27 cellular contexts compared by ENCODE assay signal in the genomic region with DNA sequence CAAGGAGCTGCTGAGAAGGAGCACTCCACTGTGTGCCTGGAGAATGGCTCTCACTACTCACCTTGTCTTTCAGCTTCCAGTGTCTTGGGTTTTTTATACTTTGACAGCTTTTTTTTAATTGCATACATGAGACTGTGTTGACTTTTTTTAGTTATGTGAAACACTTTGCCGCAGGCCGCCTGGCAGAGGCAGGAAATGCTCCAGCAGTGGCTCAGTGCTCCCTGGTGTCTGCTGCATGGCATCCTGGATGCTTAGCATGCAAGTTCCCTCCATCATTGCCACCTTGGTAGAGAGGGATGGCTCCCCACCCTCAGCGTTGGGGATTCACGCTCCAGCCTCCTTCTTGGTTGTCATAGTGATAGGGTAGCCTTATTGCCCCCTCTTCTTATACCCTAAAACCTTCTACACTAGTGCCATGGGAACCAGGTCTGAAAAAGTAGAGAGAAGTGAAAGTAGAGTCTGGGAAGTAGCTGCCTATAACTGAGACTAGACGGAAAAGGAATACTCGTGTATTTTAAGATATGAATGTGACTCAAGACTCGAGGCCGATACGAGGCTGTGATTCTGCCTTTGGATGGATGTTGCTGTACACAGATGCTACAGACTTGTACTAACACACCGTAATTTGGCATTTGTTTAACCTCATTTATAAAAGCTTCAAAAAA.
A peak's percentile ranks its signal among the peaks of the same experiment; 100 is the strongest.
DNase-seq lines count a peak whose midpoint lies in the region; TF ChIP-seq lines count a peak whose summit lies in the region.
"Had no signal": no experiment of that assay in that cellular context is flagged by ENCODE, and none has a peak within 500 bp of the region (broad histone marks: within the 10 kb centered on the region; RNA-seq: fewer than 3 reads in every experiment).

No MANE protein-coding gene starts in this region.

- peak overlapping the region; percentile 41 for H3K27ac Mint-ChIP-seq in activated naive CD4-positive, alpha-beta T cell treated with anti-CD3 and anti-CD28 coated beads for 36 hours
- H3K27ac Mint-ChIP-seq in activated naive CD8-positive, alpha-beta T cell treated with anti-CD3 and anti-CD28 coated beads for 36 hours, result peak overlapping the region; percentile 43
- H3K27ac Mint-ChIP-seq: activated CD8-positive, alpha-beta memory T cell treated with anti-CD3 and anti-CD28 coated beads, Interleukin-2, amount 10 ng/mL, durations not matched to agents 7 days and 5 days; neural progenitor cell; progenitor cell of endocrine pancreas; stimulated activated naive B cell treated with anti-CD40 and anti-IgM and Interleukin-4, amounts not matched to agents 10 μg/mL and 1 μg/mL and 100 μg/mL, for 72 hours had no signal

- peaks cover 3% of the 10 kb centered on the region for H3K4me1 Mint-ChIP-seq in activated naive CD4-positive, alpha-beta T cell treated with anti-CD3 and anti-CD28 coated beads for 36 hours (ENCODE audit: low read depth)
- H3K4me1 Mint-ChIP-seq in activated naive CD8-positive, alpha-beta T cell treated with anti-CD3 and anti-CD28 coated beads for 36 hours, result no peaks in the 10 kb centered on the region
- H3K4me1 Mint-ChIP-seq: activated CD8-positive, alpha-beta memory T cell treated with anti-CD3 and anti-CD28 coated beads, Interleukin-2, amount 10 ng/mL, durations not matched to agents 7 days and 5 days; B cell; neural progenitor cell; stimulated activated naive B cell treated with anti-CD40 and anti-IgM and Interleukin-4, amounts not matched to agents 10 μg/mL and 1 μg/mL and 100 μg/mL, for 72 hours had no signal

- no peaks in the 10 kb centered on the region for H3K4me1 ChIP-seq in vagina
- H3K4me1 ChIP-seq: heart right ventricle had no signal

- no peak overlapping the region for H3K4me3 ChIP-seq in vagina
- H3K4me3 ChIP-seq: GM23248, heart right ventricle, neural progenitor cell, PC-9, thoracic aorta had no signal

- peaks cover 0 to 57% of the 10 kb centered on the region in 2 donors for H3K36me3 ChIP-seq in vagina
- H3K36me3 ChIP-seq: neural progenitor cell had no signal

- TF ChIP-seq POLR2A in vagina (IDR thresholded peaks at IDR 0.05), result no peak

- no peak overlapping the region for H3K4me3 Mint-ChIP-seq in activated naive CD4-positive, alpha-beta T cell treated with anti-CD3 and anti-CD28 coated beads for 36 hours
- no peak overlapping the region for H3K4me3 Mint-ChIP-seq in activated naive CD8-positive, alpha-beta T cell treated with anti-CD3 and anti-CD28 coated beads for 36 hours
- H3K4me3 Mint-ChIP-seq: activated CD8-positive, alpha-beta memory T cell treated with anti-CD3 and anti-CD28 coated beads, Interleukin-2, amount 10 ng/mL, durations not matched to agents 7 days and 5 days; B cell; neural progenitor cell; stimulated activated naive B cell treated with anti-CD40 and anti-IgM and Interleukin-4, amounts not matched to agents 10 μg/mL and 1 μg/mL and 100 μg/mL, for 72 hours had no signal

- H3K36me3 Mint-ChIP-seq in activated naive CD4-positive, alpha-beta T cell treated with anti-CD3 and anti-CD28 coated beads for 36 hours (ENCODE audit: low read depth), result peaks cover 19% of the 10 kb centered on the region
- peaks cover 11% of the 10 kb centered on the region for H3K36me3 Mint-ChIP-seq in activated naive CD8-positive, alpha-beta T cell treated with anti-CD3 and anti-CD28 coated beads for 36 hours

- H3K27ac ChIP-seq in substantia nigra (ENCODE audit: low read depth, low read length, poor library complexity, severe bottlenecking), result peak overlapping the region; percentile 47
- H3K27ac ChIP-seq in vagina, result no peak overlapping the region
- H3K27ac ChIP-seq: GM23248, heart right ventricle, neural progenitor cell, PC-9, VCaP had no signal

- H3K9me3 Mint-ChIP-seq in activated naive CD4-positive, alpha-beta T cell treated with anti-CD3 and anti-CD28 coated beads for 36 hours, result no peaks in the 10 kb centered on the region
- no peaks in the 10 kb centered on the region for H3K9me3 Mint-ChIP-seq in activated naive CD8-positive, alpha-beta T cell treated with anti-CD3 and anti-CD28 coated beads for 36 hours
- H3K9me3 Mint-ChIP-seq: neural progenitor cell; stimulated activated naive B cell treated with anti-CD40 and anti-IgM and Interleukin-4, amounts not matched to agents 10 μg/mL and 1 μg/mL and 100 μg/mL, for 72 hours had no signal

- intact Hi-C loops in activated naive CD4-positive, alpha-beta T cell treated with anti-CD3 and anti-CD28 coated beads for 36 hours (cut with micrococcal nuclease), result no loop called here
- intact Hi-C loops in vagina (cut with DNase I), result no loop called here

- TF ChIP-seq CTCF in vagina (IDR thresholded peaks at IDR 0.05), result no peak

- no peaks in the 10 kb centered on the region for H3K27me3 ChIP-seq in vagina
- H3K27me3 ChIP-seq: heart right ventricle, neural progenitor cell had no signal

- CTCF ChIA-PET in activated naive CD4-positive, alpha-beta T cell treated with anti-CD3 and anti-CD28 coated beads for 36 hours (lab: Charles Lee), result interaction anchor here (0.8 to 2.1 kb wide), 2 partner anchors 11 to 165 kb away, joined by 4 to 5 read pairs; no protein-coding TSS in a partner anchor

- H3K9me3 ChIP-seq in vagina, result no peaks in the 10 kb centered on the region
- H3K9me3 ChIP-seq: heart right ventricle, thoracic aorta had no signal

- H3K27me3 Mint-ChIP-seq in activated naive CD4-positive, alpha-beta T cell treated with anti-CD3 and anti-CD28 coated beads for 36 hours (ENCODE audit: low read depth), result no peaks in the 10 kb centered on the region
- no peaks in the 10 kb centered on the region for H3K27me3 Mint-ChIP-seq in activated naive CD8-positive, alpha-beta T cell treated with anti-CD3 and anti-CD28 coated beads for 36 hours
- H3K27me3 Mint-ChIP-seq: activated CD8-positive, alpha-beta memory T cell treated with anti-CD3 and anti-CD28 coated beads, Interleukin-2, amount 10 ng/mL, durations not matched to agents 7 days and 5 days; B cell; progenitor cell of endocrine pancreas; stimulated activated naive B cell treated with anti-CD40 and anti-IgM and Interleukin-4, amounts not matched to agents 10 μg/mL and 1 μg/mL and 100 μg/mL, for 72 hours had no signal

- DNase-seq in activated naive CD4-positive, alpha-beta T cell treated with anti-CD3 and anti-CD28 coated beads for 36 hours, result no peak
- DNase-seq in activated naive CD4-positive, alpha-beta T cell (lab: John Stamatoyannopoulos, UW), result no peak
- DNase-seq in activated naive CD8-positive, alpha-beta T cell treated with anti-CD3 and anti-CD28 coated beads for 36 hours, result no peak
- DNase-seq in islet precursor cell (peak; percentile 32), substantia nigra (lab: John Stamatoyannopoulos, UW) (no peak), NAMALWA (ENCODE audit: low spot score) (no peak), vagina (ENCODE audit: extremely low spot score in 2 of 2) (no peak), ureter (ENCODE audit: low spot score) (no peak)
- DNase-seq: activated CD4-positive, alpha-beta T cell treated with anti-CD3 and anti-CD28 coated beads for 48 hours; activated CD8-positive, alpha-beta memory T cell treated with anti-CD3 and anti-CD28 coated beads, Interleukin-2, amount 10 ng/mL, durations not matched to agents 7 days and 5 days; DMS153; effector CD4-positive, alpha-beta T cell; heart right ventricle; KG1; MM.1S; NCI-H1436 treated with DMSO at 0.1 percent for 48 hours; NCI-H446 treated with DMSO at 0.1 percent for 48 hours; PC-9; SHP77; stimulated activated CD4-positive, alpha-beta T cell treated with anti-CD3 and anti-CD28 coated beads, Interleukin-4, amount 100 ng/mL, for 4 hours; stimulated activated naive B cell treated with anti-CD40 and anti-IgM and Interleukin-4, amounts not matched to agents 10 μg/mL and 1 μg/mL and 100 μg/mL, for 72 hours had no signal
